1 cellular context compared by ENCODE assay signal in genomic region chr4:4659871-4660651, GRCh38.
TF ChIP-seq lines count a peak whose summit lies in the region.

No MANE protein-coding gene starts in this region.

TF ChIP-seq in GM23338, 12 proteins besides CTCF, POLR2A, EP300 and RAD21 (continued from another document):
- TF ChIP-seq ETS1 (IDR thresholded peaks at IDR 0.05) (no peak), EZH2 (IDR thresholded peaks at IDR 0.05; ENCODE audit: low read depth, unreplicated experiment) (no peak), POLR2AphosphoS5 (IDR thresholded peaks at IDR 0.05; ENCODE audit: low read depth) (no peak), NANOG (IDR thresholded peaks at IDR 0.05; ENCODE audit: borderline replicate concordance) (no peak), CREB1 (CRISPR knock-in tag; IDR thresholded peaks at IDR 0.05; ENCODE audit: low read depth) (no peak), ZNF114 (CRISPR knock-in tag; IDR thresholded peaks at IDR 0.05) (no peak), ZNF331 (CRISPR knock-in tag; IDR thresholded peaks at IDR 0.05; ENCODE audit: low read depth) (no peak)
